8 cellular contexts compared by ENCODE assay signal in genomic region chr10:79244068-79244442, GRCh38.
A peak's percentile ranks its signal among the peaks of the same experiment; 100 is the strongest.
DNase-seq lines count a peak whose midpoint lies in the region; ATAC-seq and TF ChIP-seq lines count a peak whose summit lies in the region.

No MANE protein-coding gene starts in this region.

- no peaks in the 10 kb centered on the region for H3K9me3 Mint-ChIP-seq in activated naive CD8-positive, alpha-beta T cell treated with anti-CD3 and anti-CD28 coated beads, Interleukin-2, amount 10 ng/mL, durations not matched to agents 7 days and 5 days

- H3K27ac Mint-ChIP-seq in activated naive CD8-positive, alpha-beta T cell treated with anti-CD3 and anti-CD28 coated beads, Interleukin-2, amount 10 ng/mL, durations not matched to agents 7 days and 5 days, result peak overlapping the region; percentile 95

- no peaks in the 10 kb centered on the region for H3K27me3 Mint-ChIP-seq in activated naive CD8-positive, alpha-beta T cell treated with anti-CD3 and anti-CD28 coated beads, Interleukin-2, amount 10 ng/mL, durations not matched to agents 7 days and 5 days

- H3K4me3 ChIP-seq in BE2C (ENCODE audit: low read depth, low read length) (peak overlapping the region; percentile 84), H7 (ENCODE audit: insufficient read depth, low read depth, low read length) (peak overlapping the region; percentile 67), mucosa of rectum (ENCODE audit: low read length in 2 of 2) (peak overlapping the region; percentile 44 to 57)

- peaks cover 17% of the 10 kb centered on the region for H3K36me3 ChIP-seq in BE2C
- no peaks in the 10 kb centered on the region for H3K36me3 ChIP-seq in H7 (replicated peaks; ENCODE audit: control insufficient read depth, insufficient read depth, low read length)
- no peaks in the 10 kb centered on the region for H3K36me3 ChIP-seq in mucosa of rectum (ENCODE audit: control insufficient read depth in 2 of 2, insufficient read depth in 2 of 2, low read length in 2 of 2)

- peaks cover 1% of the 10 kb centered on the region for H3K36me3 Mint-ChIP-seq in activated naive CD8-positive, alpha-beta T cell treated with anti-CD3 and anti-CD28 coated beads, Interleukin-2, amount 10 ng/mL, durations not matched to agents 7 days and 5 days

- DNase-seq in BE2C (no peak), H7 (no peak), middle frontal gyrus (ENCODE audit: extremely low spot score, low spot score) (no peak)
- peak; percentile 43 for DNase-seq in activated naive CD8-positive, alpha-beta T cell treated with anti-CD3 and anti-CD28 coated beads, Interleukin-2, amount 10 ng/mL, durations not matched to agents 7 days and 5 days

- H3K9ac ChIP-seq in mucosa of rectum (ENCODE audit: low read depth in 1 of 2, low read length in 2 of 2), result peak overlapping the region in 1 of 2 donors; percentile 35

- H3K4me1 Mint-ChIP-seq in activated naive CD8-positive, alpha-beta T cell treated with anti-CD3 and anti-CD28 coated beads, Interleukin-2, amount 10 ng/mL, durations not matched to agents 7 days and 5 days, result peaks cover 53% of the 10 kb centered on the region

- peak overlapping the region; percentile 87 for H3K4me3 Mint-ChIP-seq in activated naive CD8-positive, alpha-beta T cell treated with anti-CD3 and anti-CD28 coated beads, Interleukin-2, amount 10 ng/mL, durations not matched to agents 7 days and 5 days

- no peak for ATAC-seq in activated naive CD8-positive, alpha-beta T cell treated with anti-CD3 and anti-CD28 coated beads, Interleukin-2, amount 10 ng/mL, durations not matched to agents 7 days and 5 days (ENCODE audit: low read depth)
- ATAC-seq in GM18909 (IDR thresholded peaks at IDR 0.05; ENCODE audit: poor library complexity, unreplicated experiment) (no peak), HG02938 (IDR thresholded peaks at IDR 0.05; ENCODE audit: unreplicated experiment) (no peak), GM18505 (IDR thresholded peaks at IDR 0.05; ENCODE audit: unreplicated experiment) (no peak)

- H3K27me3 ChIP-seq in BE2C (no peaks in the 10 kb centered on the region), H7 (ENCODE audit: control insufficient read depth, insufficient read depth, low read length) (peaks cover 34% of the 10 kb centered on the region), mucosa of rectum (ENCODE audit: control insufficient read depth in 2 of 2, insufficient read depth in 2 of 2, low read length in 2 of 2) (peaks cover 0 to 3% of the 10 kb centered on the region in 2 donors)

- TF ChIP-seq CTCF in BE2C (IDR thresholded peaks at IDR 0.05; ENCODE audit: low read depth, low read length), result no peak

- no peak for TF ChIP-seq POLR2A in GM18505 (IDR thresholded peaks at IDR 0.05; ENCODE audit: borderline replicate concordance, extremely low read depth, insufficient read depth, insufficient read length)

- H3K27ac ChIP-seq in mucosa of rectum (ENCODE audit: low read depth in 2 of 2, low read length in 2 of 2), result peak overlapping the region; percentile 43 to 73

- H3K4me1 ChIP-seq in BE2C (peaks cover 63% of the 10 kb centered on the region), mucosa of rectum (ENCODE audit: control insufficient read depth in 2 of 2, insufficient read depth in 2 of 2, low read length in 2 of 2) (peaks cover 51 to 55% of the 10 kb centered on the region in 2 donors)

- H3K9me3 ChIP-seq in BE2C, result no peaks in the 10 kb centered on the region
- no peaks in the 10 kb centered on the region for H3K9me3 ChIP-seq in mucosa of rectum (ENCODE audit: control insufficient read depth in 2 of 2, low read length in 2 of 2)

- POLR2A ChIA-PET in activated naive CD8-positive, alpha-beta T cell treated with anti-CD3 and anti-CD28 coated beads, Interleukin-2, amount 10 ng/mL, durations not matched to agents 7 days and 5 days (lab: Charles Lee), result interaction anchor here (1.5 to 2.3 kb wide), 3 partner anchors 22 to 74 kb away, joined by 4 to 7 read pairs (median 5); no protein-coding TSS in a partner anchor
